Comparison of ENCODE assay signal across 8 cellular contexts in genomic region chr19:44770550-44771257, GRCh38. TPM values are rescaled to one million over a fixed set of nuclear protein-coding genes. Genes with fewer than 3 reads are reported as not detected.
A peak's percentile ranks its signal among the peaks of the same experiment; 100 is the strongest.
DNase-seq lines count a peak whose midpoint lies in the region; ATAC-seq and TF ChIP-seq lines count a peak whose summit lies in the region.

No MANE protein-coding gene starts in this region.

- no peaks in the 10 kb centered on the region for H3K27me3 ChIP-seq in heart left ventricle

- in situ Hi-C loops in GM13976 (cut with MboI; ENCODE audit: low sequenced_read_pairs, unreplicated experiment) = no loop called here

- H3K9me3 ChIP-seq in heart left ventricle = peaks cover 0 to 8% (median 0%) of the 10 kb centered on the region in 12 donors

- 18 to 20% (median 18%) methylated on average over 15 of the region's 15 CpGs for WGBS in heart left ventricle, 4 donors

- DNase-seq in GM13976 (ENCODE audit: low spot score) (peak; percentile 99), NCI-H146 (lab: John Stamatoyannopoulos, UW) (peak; percentile 97), SW480 (ENCODE audit: low spot score) (peak; percentile 97), heart left ventricle (peak; percentile 89 to 95 (median 94)), putamen (ENCODE audit: low spot score) (peak; percentile 37), cerebellar nuclear complex (lab: John Stamatoyannopoulos, UW) (no peak)
- DNase-seq in activated naive CD8-positive, alpha-beta T cell treated with anti-CD3 and anti-CD28 coated beads, Interleukin-2, amount 50 U/mL, for 16 hours (ENCODE audit: low read depth, low spot score) = peak; percentile 92

- peak; percentile 65 for TF ChIP-seq CTCF in GM13976 (IDR thresholded peaks at IDR 0.05; ENCODE audit: borderline replicate concordance, control extremely low read depth, extremely low read depth, insufficient read depth, missing control alignments)
- peak in 11 of 12 donors; percentile 81 to 91 (median 87) for TF ChIP-seq CTCF in heart left ventricle (IDR thresholded peaks at IDR 0.05)

- no peak for TF ChIP-seq POLR2A in heart left ventricle (IDR thresholded peaks at IDR 0.05)

- intact Hi-C loops in heart left ventricle (cut with DNase I) = loop anchor here (1.0 to 10.0 kb wide), 9 partner anchors 46 to 198 kb away; no protein-coding TSS in a partner anchor

- H3K4me3 ChIP-seq in heart left ventricle = peak overlapping the region in 1 of 12 donors; percentile 9

- no peaks in the 10 kb centered on the region for H3K36me3 ChIP-seq in heart left ventricle

- H3K4me1 ChIP-seq in heart left ventricle = peaks cover 0 to 37% (median 1%) of the 10 kb centered on the region in 12 donors

- H3K27ac ChIP-seq in heart left ventricle = peak overlapping the region in 1 of 12 donors; percentile 50

- peak; percentile 94 for ATAC-seq in HG02870 (IDR thresholded peaks at IDR 0.05; ENCODE audit: unreplicated experiment)
- ATAC-seq in heart left ventricle = peak; percentile 96 to 99 (median 99)

RNA-seq across cellular contexts. Expression of gene CBLC, which starts 7.0 kb away (rescaled TPM):
- total RNA-seq in heart left ventricle = not detected
- polyA plus RNA-seq in heart left ventricle = under 1 TPM in 1 of 2 donors, not detected in 1; 0.04 TPM

RNA-seq across cellular contexts. Expression of gene BCL3, which starts 22.2 kb away (rescaled TPM):
- total RNA-seq in heart left ventricle = 10 to 100 TPM; 11.7 to 90.5 (median 22.9) TPM
- 10 to 100 TPM; 18.6 to 18.9 TPM for polyA plus RNA-seq in heart left ventricle

RNA-seq across cellular contexts. Expression of gene BCAM, which starts 38.2 kb away (rescaled TPM):
- 100 to 1,000 TPM in 4 of 9 donors, 10 to 100 TPM in 5; 50.9 to 160 (median 94.3) TPM for total RNA-seq in heart left ventricle
- polyA plus RNA-seq in heart left ventricle = 100 to 1,000 TPM in 1 of 2 donors, 10 to 100 TPM in 1; 55.3 to 126 TPM

Comparison
In these comparisons a context has a peak if more than half of its experiments do, and no peak if none do; other contexts are left out.
1. DNase-seq: peak in GM13976 (single experiment), NCI-H146 (single experiment), SW480 (single experiment), activated naive CD8-positive, alpha-beta T cell treated with anti-CD3 and anti-CD28 coated beads, Interleukin-2, amount 50 U/mL, for 16 hours (single experiment), heart left ventricle (5 of 5) and putamen (single experiment); none in cerebellar nuclear complex (0 of 2).